Comparison of ENCODE assay signal across 19 cellular contexts in the genomic region with DNA sequence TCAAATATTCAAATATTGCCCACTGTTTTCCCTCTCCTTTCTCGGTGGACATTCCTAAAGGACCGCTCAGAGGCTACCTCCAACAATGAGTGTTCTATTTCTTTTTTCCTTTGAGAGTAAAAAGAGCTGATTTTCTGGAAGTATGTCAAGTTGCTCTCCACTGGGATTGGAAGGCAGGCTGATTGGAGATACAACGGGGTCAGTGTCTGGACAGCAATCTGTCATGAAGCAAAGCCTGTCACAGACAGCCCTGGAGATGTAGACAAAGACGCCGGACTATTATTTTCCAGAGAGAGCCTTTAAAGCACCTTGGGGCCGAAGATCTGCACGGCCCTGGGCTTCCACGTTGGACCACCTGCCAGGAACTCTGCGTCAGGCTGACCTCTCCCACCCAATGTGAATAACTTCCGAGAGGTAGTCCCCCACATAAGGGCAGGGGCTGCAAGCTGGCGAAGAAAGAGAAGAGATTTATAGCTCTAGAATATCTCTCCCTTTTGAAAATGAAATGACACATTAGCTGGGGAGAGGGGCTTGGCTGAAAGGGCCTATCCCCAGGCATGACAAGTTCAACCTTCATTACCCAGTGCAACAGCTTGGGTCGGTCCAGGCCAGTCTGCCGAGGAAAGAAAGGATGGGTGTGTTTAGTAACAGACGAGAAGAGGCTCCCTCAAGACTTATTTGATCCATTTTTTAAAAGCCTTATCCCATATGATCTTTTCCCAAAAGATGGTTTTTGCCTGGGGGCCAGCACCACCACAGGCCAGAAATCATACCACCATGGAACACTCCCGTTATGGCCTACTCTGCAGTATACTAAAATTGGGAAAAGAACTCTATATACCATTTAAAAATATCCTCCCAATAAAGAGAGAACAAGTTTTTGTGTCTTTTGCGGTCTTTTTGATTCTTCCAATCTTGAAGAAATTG.
A peak's percentile ranks its signal among the peaks of the same experiment; 100 is the strongest.
DNase-seq lines count a peak whose midpoint lies in the region; ATAC-seq and TF ChIP-seq lines count a peak whose summit lies in the region.
"Had no signal": no experiment of that assay in that cellular context is flagged by ENCODE, and none has a peak within 500 bp of the region (broad histone marks: within the 10 kb centered on the region; RNA-seq: fewer than 3 reads in every experiment).

No MANE protein-coding gene starts in this region.

- DNase-seq in stimulated activated naive CD8-positive, alpha-beta T cell treated with anti-CD3 and anti-CD28 coated beads, Interleukin-15, Interleukin-2, amounts not matched to agents 100 U/mL and 50 U/mL, for 24 hours, result no peak
- DNase-seq in left kidney (ENCODE audit: low read depth, low spot score), result peak; percentile 4
- no peak for DNase-seq in NCI-H1092 (lab: John Stamatoyannopoulos, UW)
- DNase-seq in Calu3, result no peak
- DNase-seq: activated CD4-positive, alpha-beta T cell treated with anti-CD3 and anti-CD28 coated beads for 1 hour; effector CD8-positive, alpha-beta T cell; GDM1; mucosa of descending colon; NCI-H2081 treated with DMSO at 0.1 percent for 48 hours; NCI-H524; occipital lobe; SHP77; stimulated activated CD4-positive, alpha-beta T cell treated with anti-CD3 and anti-CD28 coated beads, Interleukin-2, amount 100 ng/mL, for 24 hours; T-helper 9 cell had no signal

- H3K27ac Mint-ChIP-seq in stimulated activated naive CD8-positive, alpha-beta T cell treated with anti-CD3 and anti-CD28 coated beads, Interleukin-15, Interleukin-2, amounts not matched to agents 100 ng/mL and 50 ng/mL, for 24 hours, result peak overlapping the region; percentile 72
- peak overlapping the region; percentile 21 for H3K27ac Mint-ChIP-seq in activated T-helper 17 cell treated with anti-CD3 and anti-CD28 coated beads, Interleukin-2, amount 50 U/mL, for 72 hours
- H3K27ac Mint-ChIP-seq in Calu3 (ENCODE audit: unreplicated experiment), result no peak overlapping the region
- H3K27ac Mint-ChIP-seq: IgD-negative memory B cell had no signal

- no peaks in the 10 kb centered on the region for H3K36me3 Mint-ChIP-seq in stimulated activated naive CD8-positive, alpha-beta T cell treated with anti-CD3 and anti-CD28 coated beads, Interleukin-15, Interleukin-2, amounts not matched to agents 100 ng/mL and 50 ng/mL, for 24 hours (ENCODE audit: low read depth)
- no peaks in the 10 kb centered on the region for H3K36me3 Mint-ChIP-seq in activated T-helper 17 cell treated with anti-CD3 and anti-CD28 coated beads, Interleukin-2, amount 50 U/mL, for 72 hours (ENCODE audit: low read depth)
- H3K36me3 Mint-ChIP-seq in Calu3 (ENCODE audit: insufficient read depth, unreplicated experiment), result no peaks in the 10 kb centered on the region

- CTCF ChIA-PET in Calu3 (lab: Charles Lee), result no interaction called here

- ATAC-seq in stimulated activated naive CD8-positive, alpha-beta T cell treated with anti-CD3 and anti-CD28 coated beads, Interleukin-15, Interleukin-2, amounts not matched to agents 100 U/mL and 50 U/mL, for 24 hours, result no peak
- peak; percentile 29 for ATAC-seq in activated T-helper 17 cell treated with anti-CD3 and anti-CD28 coated beads, Interleukin-2, amount 50 U/mL, for 72 hours (replicated peaks)
- ATAC-seq in HG02623 (IDR thresholded peaks at IDR 0.05; ENCODE audit: unreplicated experiment) (no peak), GM19452 (IDR thresholded peaks at IDR 0.05; ENCODE audit: unreplicated experiment) (no peak)
- ATAC-seq: mucosa of descending colon had no signal

- no peaks in the 10 kb centered on the region for H3K27me3 Mint-ChIP-seq in stimulated activated naive CD8-positive, alpha-beta T cell treated with anti-CD3 and anti-CD28 coated beads, Interleukin-15, Interleukin-2, amounts not matched to agents 100 ng/mL and 50 ng/mL, for 24 hours
- no peaks in the 10 kb centered on the region for H3K27me3 Mint-ChIP-seq in activated T-helper 17 cell treated with anti-CD3 and anti-CD28 coated beads, Interleukin-2, amount 50 U/mL, for 72 hours
- no peaks in the 10 kb centered on the region for H3K27me3 Mint-ChIP-seq in Calu3 (ENCODE audit: unreplicated experiment)
- H3K27me3 Mint-ChIP-seq: IgD-negative memory B cell had no signal

- BruUV-seq in Calu3 (replicated peaks; lab: Mats Ljungman, UMichigan), result no TSS peak

- H3K9me3 Mint-ChIP-seq in stimulated activated naive CD8-positive, alpha-beta T cell treated with anti-CD3 and anti-CD28 coated beads, Interleukin-15, Interleukin-2, amounts not matched to agents 100 ng/mL and 50 ng/mL, for 24 hours, result no peaks in the 10 kb centered on the region
- no peaks in the 10 kb centered on the region for H3K9me3 Mint-ChIP-seq in activated T-helper 17 cell treated with anti-CD3 and anti-CD28 coated beads, Interleukin-2, amount 50 U/mL, for 72 hours
- no peaks in the 10 kb centered on the region for H3K9me3 Mint-ChIP-seq in Calu3 (ENCODE audit: low read depth, unreplicated experiment)
- H3K9me3 Mint-ChIP-seq: IgD-negative memory B cell had no signal

- no peak overlapping the region for H3K4me3 Mint-ChIP-seq in stimulated activated naive CD8-positive, alpha-beta T cell treated with anti-CD3 and anti-CD28 coated beads, Interleukin-15, Interleukin-2, amounts not matched to agents 100 ng/mL and 50 ng/mL, for 24 hours
- H3K4me3 Mint-ChIP-seq in activated T-helper 17 cell treated with anti-CD3 and anti-CD28 coated beads, Interleukin-2, amount 50 U/mL, for 72 hours, result peak overlapping the region; percentile 37
- no peak overlapping the region for H3K4me3 Mint-ChIP-seq in Calu3 (ENCODE audit: low read depth, unreplicated experiment)
- H3K4me3 Mint-ChIP-seq: IgD-negative memory B cell had no signal

- peaks cover 21% of the 10 kb centered on the region for H3K4me1 Mint-ChIP-seq in stimulated activated naive CD8-positive, alpha-beta T cell treated with anti-CD3 and anti-CD28 coated beads, Interleukin-15, Interleukin-2, amounts not matched to agents 100 ng/mL and 50 ng/mL, for 24 hours (ENCODE audit: low read depth)
- H3K4me1 Mint-ChIP-seq in activated T-helper 17 cell treated with anti-CD3 and anti-CD28 coated beads, Interleukin-2, amount 50 U/mL, for 72 hours, result peaks cover 17% of the 10 kb centered on the region
- no peaks in the 10 kb centered on the region for H3K4me1 Mint-ChIP-seq in Calu3 (ENCODE audit: low read depth, unreplicated experiment)

- no peak for TF ChIP-seq CTCF in Calu3 (IDR thresholded peaks at IDR 0.05; ENCODE audit: unreplicated experiment)

- intact Hi-C loops in Calu3 (cut with micrococcal nuclease; ENCODE audit: unreplicated experiment), result no loop called here
